In genomic region chr1:29743264-29743663, GRCh38 we compare ENCODE assay signal across 1 cellular context.
TF ChIP-seq lines count a peak whose summit lies in the region.

No MANE protein-coding gene starts in this region.

TF ChIP-seq in GM12878, 131 proteins besides CTCF, POLR2A, EP300 and RAD21 (continued from another document):
- TF ChIP-seq PBX3 (IDR thresholded peaks at IDR 0.05; ENCODE audit: insufficient replicate concordance, low read depth, low read length), result peak; percentile 54
